2 cellular contexts compared by ENCODE assay signal in genomic region chr14:23325746-23326145, GRCh38. TPM values are rescaled to one million over a fixed set of nuclear protein-coding genes. Genes with fewer than 3 reads are reported as not detected.
"Had no signal": no experiment of that assay in that cellular context is flagged by ENCODE, and none has a peak within 500 bp of the region (broad histone marks: within the 10 kb centered on the region; RNA-seq: fewer than 3 reads in every experiment).

No MANE protein-coding gene starts in this region.

RNA-seq across cellular contexts. Expression of gene EFS, which starts 39.2 kb away (rescaled TPM):
- total RNA-seq: mononuclear cell, natural killer cell had no signal
